Comparison of ENCODE assay signal across 20 cellular contexts in the genomic region with DNA sequence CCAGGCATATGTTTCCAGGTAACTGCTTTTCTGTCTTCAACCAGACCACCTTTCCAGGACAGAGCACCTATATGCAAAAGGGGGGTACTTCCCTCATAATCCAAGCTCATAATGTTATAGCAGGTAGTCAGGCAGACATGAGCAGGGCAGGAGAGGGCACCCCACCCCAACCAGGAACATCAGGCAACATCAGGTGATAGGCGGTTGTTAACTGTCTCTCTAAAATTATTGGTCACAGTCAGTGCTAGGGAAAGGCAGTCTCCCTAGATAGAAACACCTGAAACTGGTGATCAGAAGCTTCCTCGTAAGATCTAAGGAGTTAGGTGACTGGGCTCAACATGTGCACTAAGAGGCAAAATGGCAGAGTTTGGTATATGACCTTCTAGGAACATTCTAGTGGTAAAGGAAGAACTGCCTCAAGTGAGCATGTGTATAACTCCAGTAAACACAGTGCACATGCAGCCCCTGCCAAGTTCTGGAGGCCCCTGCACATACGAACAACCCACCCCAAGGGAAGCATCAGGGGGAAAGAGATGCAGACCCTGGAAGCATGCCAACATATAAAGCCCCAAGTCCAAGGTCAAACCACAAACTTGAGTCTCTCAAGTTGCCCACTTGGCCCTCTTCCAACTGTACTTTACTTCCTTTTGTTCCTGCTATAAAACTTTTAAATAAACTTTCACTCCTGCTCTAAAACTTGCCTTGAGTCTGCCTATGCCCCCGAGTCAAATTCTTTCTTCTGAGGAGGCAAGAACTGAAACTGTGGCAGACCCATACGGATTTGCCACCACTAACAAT.
A peak's percentile ranks its signal among the peaks of the same experiment; 100 is the strongest.
DNase-seq lines count a peak whose midpoint lies in the region; ATAC-seq, FAIRE-seq and TF ChIP-seq lines count a peak whose summit lies in the region.
"Had no signal": no experiment of that assay in that cellular context is flagged by ENCODE, and none has a peak within 500 bp of the region (broad histone marks: within the 10 kb centered on the region; RNA-seq: fewer than 3 reads in every experiment).

No MANE protein-coding gene starts in this region.

- POLR2A ChIA-PET in A549 (lab: Yijun Ruan, JAX): no interaction called here
- POLR2A ChIA-PET in HCT116 (lab: Charles Lee): no interaction called here
- POLR2A ChIA-PET in activated CD8-positive, alpha-beta T cell treated with anti-CD3 and anti-CD28 coated beads, Interleukin-2, amount 10 ng/mL, durations not matched to agents 7 days and 5 days (lab: Charles Lee): no interaction called here

- FAIRE-seq in A549 (lab: Jason Lieb, UNC): no peak

- H3K27ac ChIP-seq in A549 (peak overlapping the region in 1 of 2 experiments; percentile 34; a peak in 2 of 6 replicates), HCT116 (ENCODE audit: low read depth, low read length) (no peak overlapping the region), SJCRH30 (no peak overlapping the region)
- H3K27ac ChIP-seq: PC-9, skin epidermis, upper lobe of left lung had no signal

- ATAC-seq in A549: no peak
- no peak for ATAC-seq in HCT116
- ATAC-seq in HG03095 (IDR thresholded peaks at IDR 0.05; ENCODE audit: unreplicated experiment): no peak
- no peak for ATAC-seq in activated CD8-positive, alpha-beta T cell treated with anti-CD3 and anti-CD28 coated beads, Interleukin-2, amount 10 ng/mL, durations not matched to agents 7 days and 5 days
- ATAC-seq: activated CD4-positive, alpha-beta T cell treated with anti-CD3 and anti-CD28 coated beads for 36 hours; stimulated activated naive B cell treated with anti-CD40 and anti-IgM and Interleukin-4, amounts not matched to agents 10 μg/mL and 1 μg/mL and 100 μg/mL, for 72 hours had no signal

- TF ChIP-seq CTCF in A549 (IDR thresholded peaks at IDR 0.05) (no peak), HCT116 (IDR thresholded peaks at IDR 0.05 in 2 of 3, conservative IDR thresholded peaks at IDR 0.05 in 1 of 3; ENCODE audit: borderline replicate concordance in 1 of 3, insufficient read depth in 1 of 3, low read depth in 2 of 3, low read length in 2 of 3) (no peak), fibroblast of villous mesenchyme (IDR thresholded peaks at IDR 0.05; ENCODE audit: insufficient read depth, low read depth, low read length) (no peak), BE2C (IDR thresholded peaks at IDR 0.05; ENCODE audit: low read depth, low read length) (no peak)

- no peak overlapping the region for H3K9ac ChIP-seq in HCT116 (ENCODE audit: low read length)

- H4K20me1 ChIP-seq in HCT116 (ENCODE audit: insufficient read depth): no peaks in the 10 kb centered on the region

- DNase-seq in A549 (ENCODE audit: low read depth in 1 of 2, low spot score in 1 of 2) (no peak), HCT116 (ENCODE audit: low read depth, low spot score) (no peak), SJCRH30 (peak; percentile 50 to 72), fibroblast of villous mesenchyme (ENCODE audit: low read depth) (peak; percentile 31), BE2C (no peak), NCI-H748 (lab: John Stamatoyannopoulos, UW; ENCODE audit: unreplicated experiment) (no peak)
- DNase-seq in activated CD8-positive, alpha-beta T cell treated with anti-CD3 and anti-CD28 coated beads, Interleukin-2, amount 10 ng/mL, durations not matched to agents 7 days and 5 days: no peak
- DNase-seq: activated CD4-positive, alpha-beta T cell treated with anti-CD3 and anti-CD28 coated beads for 36 hours; caudate nucleus; endodermal cell; immature natural killer cell; midbrain; NCI-H524; stimulated activated naive B cell treated with anti-CD40 and anti-IgM and Interleukin-4, amounts not matched to agents 10 μg/mL and 1 μg/mL and 100 μg/mL, for 72 hours; upper lobe of left lung had no signal

- no peak overlapping the region for H2AFZ ChIP-seq in HCT116 (ENCODE audit: low read depth, low read length, poor library complexity, severe bottlenecking)
- H2AFZ ChIP-seq: PC-9 had no signal

- TF ChIP-seq POLR2A in A549 (IDR thresholded peaks at IDR 0.05; ENCODE audit: low read length) (no peak), HCT116 (IDR thresholded peaks at IDR 0.05; ENCODE audit: borderline replicate concordance, extremely low read depth, insufficient read depth, insufficient read length) (no peak)

- 61% methylated on average over 5 of the region's 5 CpGs for WGBS in A549 (ENCODE audit: missing lambda C conversion rate)

- CTCF ChIA-PET in A549 (lab: Yijun Ruan, JAX) (interaction anchor here (0.7 kb wide), 1 partner anchor 191 kb away, joined by 3 read pairs; no protein-coding TSS in a partner anchor), HCT116 (lab: Charles Lee) (no interaction called here)
- CTCF ChIA-PET in activated CD8-positive, alpha-beta T cell treated with anti-CD3 and anti-CD28 coated beads, Interleukin-2, amount 10 ng/mL, durations not matched to agents 7 days and 5 days (lab: Charles Lee): interaction anchor here (0.6 kb wide), 1 partner anchor 683 kb away, joined by 3 read pairs; no protein-coding TSS in a partner anchor

- no peaks in the 10 kb centered on the region for H3K9me2 ChIP-seq in HCT116 (ENCODE audit: insufficient read depth)

- H3K4me1 ChIP-seq in A549 (peaks cover 22% of the 10 kb centered on the region), HCT116 (ENCODE audit: control insufficient read depth in 1 of 2, insufficient read depth in 2 of 2, low read length in 2 of 2) (0 out of 4 replicates have a peak, but pooled peaks cover 0 to 2% of the 10 kb centered on the region in 2 experiments), SJCRH30 (peaks cover 8% of the 10 kb centered on the region), BE2C (no peaks in the 10 kb centered on the region)

- TF ChIP-seq EP300 in A549 (IDR thresholded peaks at IDR 0.05): no peak

- H3K4me2 ChIP-seq in A549: peak overlapping the region; percentile 9; the same call in 1 of the 3 replicates
- no peak overlapping the region for H3K4me2 ChIP-seq in HCT116 (ENCODE audit: low read length)
- H3K4me2 ChIP-seq: PC-9 had no signal

- H3K27ac Mint-ChIP-seq in activated CD8-positive, alpha-beta T cell treated with anti-CD3 and anti-CD28 coated beads, Interleukin-2, amount 10 ng/mL, durations not matched to agents 7 days and 5 days: no peak overlapping the region
- H3K27ac Mint-ChIP-seq: activated CD4-positive, alpha-beta T cell treated with anti-CD3 and anti-CD28 coated beads for 36 hours; activated naive CD8-positive, alpha-beta T cell; endodermal cell; immature natural killer cell; stimulated activated naive B cell treated with anti-CD40 and anti-IgM and Interleukin-4, amounts not matched to agents 10 μg/mL and 1 μg/mL and 100 μg/mL, for 72 hours; T-helper 1 cell treated with Interleukin-12 subunit alpha and Interleukin-12 subunit beta and Interleukin-4 antibody, amounts not matched to agents 30 μg/mL and 1 μg/mL, for 36 hours had no signal

- no TSS peak for BruUV-seq in HCT116 (replicated peaks; lab: Mats Ljungman, UMichigan)

- H3K36me3 Mint-ChIP-seq in activated CD8-positive, alpha-beta T cell treated with anti-CD3 and anti-CD28 coated beads, Interleukin-2, amount 10 ng/mL, durations not matched to agents 7 days and 5 days (ENCODE audit: low read depth): no peaks in the 10 kb centered on the region

- H3K4me3 Mint-ChIP-seq in activated CD8-positive, alpha-beta T cell treated with anti-CD3 and anti-CD28 coated beads, Interleukin-2, amount 10 ng/mL, durations not matched to agents 7 days and 5 days: no peak overlapping the region
- H3K4me3 Mint-ChIP-seq: activated CD4-positive, alpha-beta T cell treated with anti-CD3 and anti-CD28 coated beads for 36 hours; activated naive CD8-positive, alpha-beta T cell; endodermal cell; immature natural killer cell; stimulated activated naive B cell treated with anti-CD40 and anti-IgM and Interleukin-4, amounts not matched to agents 10 μg/mL and 1 μg/mL and 100 μg/mL, for 72 hours; T-helper 1 cell treated with Interleukin-12 subunit alpha and Interleukin-12 subunit beta and Interleukin-4 antibody, amounts not matched to agents 30 μg/mL and 1 μg/mL, for 36 hours had no signal

- no peaks in the 10 kb centered on the region for H3K9me3 Mint-ChIP-seq in activated CD8-positive, alpha-beta T cell treated with anti-CD3 and anti-CD28 coated beads, Interleukin-2, amount 10 ng/mL, durations not matched to agents 7 days and 5 days (ENCODE audit: insufficient read depth)

- H3K36me3 ChIP-seq in HCT116 (ENCODE audit: control insufficient read depth in 1 of 2, insufficient read depth in 2 of 2, low read length in 2 of 2) (no peaks in the 10 kb centered on the region), SJCRH30 (no peaks in the 10 kb centered on the region), BE2C (no peaks in the 10 kb centered on the region)
- H3K36me3 ChIP-seq: upper lobe of left lung had no signal

- H3K27me3 ChIP-seq in HCT116 (ENCODE audit: insufficient read depth, low read length) (no peaks in the 10 kb centered on the region), SJCRH30 (no peaks in the 10 kb centered on the region), BE2C (no peaks in the 10 kb centered on the region)
- H3K27me3 ChIP-seq: upper lobe of left lung had no signal

- no peaks in the 10 kb centered on the region for H3K4me1 Mint-ChIP-seq in activated CD8-positive, alpha-beta T cell treated with anti-CD3 and anti-CD28 coated beads, Interleukin-2, amount 10 ng/mL, durations not matched to agents 7 days and 5 days (ENCODE audit: low read depth)
- H3K4me1 Mint-ChIP-seq: endodermal cell; stimulated activated naive B cell treated with anti-CD40 and anti-IgM and Interleukin-4, amounts not matched to agents 10 μg/mL and 1 μg/mL and 100 μg/mL, for 72 hours had no signal

- no peaks in the 10 kb centered on the region for H3K9me3 ChIP-seq in A549
- H3K9me3 ChIP-seq in HCT116 (ENCODE audit: control insufficient read depth in 1 of 2, insufficient read depth in 1 of 2, low read depth in 1 of 2, low read length in 2 of 2): no peaks in the 10 kb centered on the region
- no peaks in the 10 kb centered on the region for H3K9me3 ChIP-seq in SJCRH30 (replicated peaks)
- H3K9me3 ChIP-seq in BE2C: no peaks in the 10 kb centered on the region
- H3K9me3 ChIP-seq: upper lobe of left lung had no signal

- H3K4me3 ChIP-seq in A549 (no peak overlapping the region), HCT116 (replicated peaks in 1 of 2; ENCODE audit: low read depth in 1 of 2, low read length in 2 of 2) (no peak overlapping the region), SJCRH30 (no peak overlapping the region), fibroblast of villous mesenchyme (ENCODE audit: low read depth, low read length) (no peak overlapping the region), BE2C (ENCODE audit: low read depth, low read length) (no peak overlapping the region)
- H3K4me3 ChIP-seq: PC-9, skin epidermis, upper lobe of left lung had no signal

- no peaks in the 10 kb centered on the region for H3K79me2 ChIP-seq in HCT116 (ENCODE audit: insufficient read depth, low read length)

- intact Hi-C loops in HCT116 (cut with micrococcal nuclease): no loop called here

- RAD21 ChIA-PET in HCT116 (lab: Charles Lee; ENCODE audit: low non-redundant PET in 1 of 2, low total read pairs in 2 of 2, uncharacterized antibody in 2 of 2, unreplicated experiment in 2 of 2): no interaction called here

- H3K27me3 Mint-ChIP-seq in activated CD8-positive, alpha-beta T cell treated with anti-CD3 and anti-CD28 coated beads, Interleukin-2, amount 10 ng/mL, durations not matched to agents 7 days and 5 days (ENCODE audit: low read depth): no peaks in the 10 kb centered on the region
- H3K27me3 Mint-ChIP-seq: activated CD4-positive, alpha-beta T cell treated with anti-CD3 and anti-CD28 coated beads for 36 hours; activated naive CD8-positive, alpha-beta T cell; stimulated activated naive B cell treated with anti-CD40 and anti-IgM and Interleukin-4, amounts not matched to agents 10 μg/mL and 1 μg/mL and 100 μg/mL, for 72 hours had no signal

- TF ChIP-seq RAD21 in A549 (conservative IDR thresholded peaks at IDR 0.05 in 1 of 2, IDR thresholded peaks at IDR 0.05 in 1 of 2) (no peak), HCT116 (IDR thresholded peaks at IDR 0.05; ENCODE audit: low read depth) (no peak)

Comparison
In these comparisons a context has a peak if more than half of its experiments do, and no peak if none do; other contexts are left out.
1. DNase-seq: peak in SJCRH30 (2 of 2) and fibroblast of villous mesenchyme (single experiment); none in A549 (0 of 2), HCT116 (single experiment), BE2C (single experiment), activated CD8-positive, alpha-beta T cell treated with anti-CD3 and anti-CD28 coated beads, Interleukin-2, amount 10 ng/mL, durations not matched to agents 7 days and 5 days (single experiment) and NCI-H748 (single experiment).